Comparison of ENCODE assay signal across 11 cellular contexts in genomic region chrX:73577368-73577767, GRCh38. TPM values are rescaled to one million over a fixed set of nuclear protein-coding genes. Genes with fewer than 3 reads are reported as not detected.
DNase-seq lines count a peak whose midpoint lies in the region; ATAC-seq and TF ChIP-seq lines count a peak whose summit lies in the region.
"Had no signal": no experiment of that assay in that cellular context is flagged by ENCODE, and none has a peak within 500 bp of the region (broad histone marks: within the 10 kb centered on the region; RNA-seq: fewer than 3 reads in every experiment).

No MANE protein-coding gene starts in this region.

- DNase-seq in Daoy (ENCODE audit: low read depth) (peak; percentile 61), NCI-H748 (lab: John Stamatoyannopoulos, UW; ENCODE audit: unreplicated experiment) (peak; percentile 53), epithelial cell of esophagus (ENCODE audit: low read depth) (peak; percentile 83), non-pigmented ciliary epithelial cell (ENCODE audit: low read depth) (peak; percentile 49), GM13976 (ENCODE audit: low spot score) (no peak), mesenteric fat pad (ENCODE audit: low spot score) (no peak)
- DNase-seq in activated T-cell treated with anti-CD3 and anti-CD28 coated beads, Interleukin-2, amount 50 U/mL, for 72 hours: no peak
- no peak for DNase-seq in stimulated activated naive CD8-positive, alpha-beta T cell treated with anti-CD3 and anti-CD28 coated beads, Interleukin-15, amount 100 ng/mL, for 72 hours
- DNase-seq: activated naive CD4-positive, alpha-beta T cell treated with anti-CD3 and anti-CD28 coated beads for 36 hours; Kasumi-1 had no signal

- H3K27ac Mint-ChIP-seq in activated T-cell treated with anti-CD3 and anti-CD28 coated beads, Interleukin-2, amount 50 U/mL, for 72 hours: no peak overlapping the region
- no peak overlapping the region for H3K27ac Mint-ChIP-seq in stimulated activated naive CD8-positive, alpha-beta T cell treated with anti-CD3 and anti-CD28 coated beads, Interleukin-15, amount 100 ng/mL, for 72 hours
- H3K27ac Mint-ChIP-seq: activated naive CD4-positive, alpha-beta T cell treated with anti-CD3 and anti-CD28 coated beads for 36 hours had no signal

- in situ Hi-C loops in GM13976 (cut with MboI; ENCODE audit: low sequenced_read_pairs, unreplicated experiment): no loop called here

- H3K4me3 ChIP-seq in epithelial cell of esophagus (ENCODE audit: low read length): no peak overlapping the region
- H3K4me3 ChIP-seq: gastroesophageal sphincter had no signal

- no peak for ATAC-seq in activated T-cell treated with anti-CD3 and anti-CD28 coated beads, Interleukin-2, amount 50 U/mL, for 72 hours (replicated peaks in 1 of 2)
- ATAC-seq in stimulated activated naive CD8-positive, alpha-beta T cell treated with anti-CD3 and anti-CD28 coated beads, Interleukin-15, amount 100 ng/mL, for 72 hours: no peak
- ATAC-seq: gastroesophageal sphincter had no signal

- no peaks in the 10 kb centered on the region for H3K27me3 Mint-ChIP-seq in activated T-cell treated with anti-CD3 and anti-CD28 coated beads, Interleukin-2, amount 50 U/mL, for 72 hours (ENCODE audit: low read depth)
- H3K27me3 Mint-ChIP-seq in stimulated activated naive CD8-positive, alpha-beta T cell treated with anti-CD3 and anti-CD28 coated beads, Interleukin-15, amount 100 ng/mL, for 72 hours: no peaks in the 10 kb centered on the region

- H3K9me3 Mint-ChIP-seq in activated T-cell treated with anti-CD3 and anti-CD28 coated beads, Interleukin-2, amount 50 U/mL, for 72 hours: peaks cover 0 to 1% of the 10 kb centered on the region in 2 donors
- no peaks in the 10 kb centered on the region for H3K9me3 Mint-ChIP-seq in stimulated activated naive CD8-positive, alpha-beta T cell treated with anti-CD3 and anti-CD28 coated beads, Interleukin-15, amount 100 ng/mL, for 72 hours
- H3K9me3 Mint-ChIP-seq: activated naive CD4-positive, alpha-beta T cell treated with anti-CD3 and anti-CD28 coated beads for 36 hours had no signal

- peaks cover 0 to 5% of the 10 kb centered on the region in 2 donors for H3K36me3 Mint-ChIP-seq in activated T-cell treated with anti-CD3 and anti-CD28 coated beads, Interleukin-2, amount 50 U/mL, for 72 hours (ENCODE audit: insufficient read depth in 2 of 2)

- TF ChIP-seq CTCF in epithelial cell of esophagus (IDR thresholded peaks at IDR 0.05; ENCODE audit: insufficient read depth, low read depth, low read length, missing control alignments) (no peak), GM13976 (IDR thresholded peaks at IDR 0.05; ENCODE audit: borderline replicate concordance, control extremely low read depth, extremely low read depth, insufficient read depth, missing control alignments) (no peak)

- no peak overlapping the region for H3K4me3 Mint-ChIP-seq in activated T-cell treated with anti-CD3 and anti-CD28 coated beads, Interleukin-2, amount 50 U/mL, for 72 hours
- H3K4me3 Mint-ChIP-seq in stimulated activated naive CD8-positive, alpha-beta T cell treated with anti-CD3 and anti-CD28 coated beads, Interleukin-15, amount 100 ng/mL, for 72 hours: no peak overlapping the region
- H3K4me3 Mint-ChIP-seq: activated naive CD4-positive, alpha-beta T cell treated with anti-CD3 and anti-CD28 coated beads for 36 hours had no signal

- H3K4me1 Mint-ChIP-seq in activated T-cell treated with anti-CD3 and anti-CD28 coated beads, Interleukin-2, amount 50 U/mL, for 72 hours (ENCODE audit: low read depth): peaks cover 8% of the 10 kb centered on the region
- H3K4me1 Mint-ChIP-seq in stimulated activated naive CD8-positive, alpha-beta T cell treated with anti-CD3 and anti-CD28 coated beads, Interleukin-15, amount 100 ng/mL, for 72 hours: peaks cover 9% of the 10 kb centered on the region

RNA-seq across cellular contexts. Expression of gene CHIC1, which starts 14.4 kb away (rescaled TPM):
- 4.2 and 7.7 TPM in 2 replicates for total RNA-seq in Daoy (2014; rRNA removed; shearing (Covaris generic))
- 1 to 10 TPM; 6.0 to 6.4 TPM for total RNA-seq in activated T-cell treated with anti-CD3 and anti-CD28 coated beads, Interleukin-2, amount 50 U/mL, for 72 hours
- 5.2 TPM for total RNA-seq in mesenteric fat pad

Comparison
In these comparisons a context has a peak if more than half of its experiments do, and no peak if none do; other contexts are left out.
1. DNase-seq: peak in Daoy (single experiment), NCI-H748 (single experiment), epithelial cell of esophagus (single experiment) and non-pigmented ciliary epithelial cell (single experiment); none in activated T-cell treated with anti-CD3 and anti-CD28 coated beads, Interleukin-2, amount 50 U/mL, for 72 hours (0 of 2), GM13976 (single experiment), mesenteric fat pad (single experiment) and stimulated activated naive CD8-positive, alpha-beta T cell treated with anti-CD3 and anti-CD28 coated beads, Interleukin-15, amount 100 ng/mL, for 72 hours (0 of 2).